1 cellular context compared by ENCODE assay signal in the genomic region with DNA sequence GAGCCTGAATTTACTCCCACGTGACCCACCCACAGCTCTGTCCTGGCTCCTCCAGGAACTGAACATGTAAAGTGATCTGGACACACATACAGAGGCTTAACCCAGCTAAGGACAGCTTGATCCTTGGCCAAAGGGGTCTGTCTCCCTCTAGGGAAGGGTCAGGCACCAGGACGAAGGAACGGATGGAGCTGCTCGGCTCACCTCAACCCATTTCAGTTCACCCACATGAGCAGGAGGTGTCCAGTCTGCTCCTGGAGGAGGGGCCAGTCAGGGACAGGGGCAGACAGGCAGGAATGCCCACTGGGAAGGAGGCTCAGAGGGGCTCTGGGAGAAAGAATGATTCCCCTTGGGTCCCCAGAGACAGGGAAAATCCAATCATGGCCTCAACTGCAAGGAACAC.
TF ChIP-seq lines count a peak whose summit lies in the region.

No MANE protein-coding gene starts in this region.

TF ChIP-seq in IMR-90, 13 proteins besides CTCF, POLR2A, EP300 and RAD21:
- no peak for TF ChIP-seq MAFK (IDR thresholded peaks at IDR 0.05; ENCODE audit: low read depth, low read length)
- TF ChIP-seq, protein P1, sequence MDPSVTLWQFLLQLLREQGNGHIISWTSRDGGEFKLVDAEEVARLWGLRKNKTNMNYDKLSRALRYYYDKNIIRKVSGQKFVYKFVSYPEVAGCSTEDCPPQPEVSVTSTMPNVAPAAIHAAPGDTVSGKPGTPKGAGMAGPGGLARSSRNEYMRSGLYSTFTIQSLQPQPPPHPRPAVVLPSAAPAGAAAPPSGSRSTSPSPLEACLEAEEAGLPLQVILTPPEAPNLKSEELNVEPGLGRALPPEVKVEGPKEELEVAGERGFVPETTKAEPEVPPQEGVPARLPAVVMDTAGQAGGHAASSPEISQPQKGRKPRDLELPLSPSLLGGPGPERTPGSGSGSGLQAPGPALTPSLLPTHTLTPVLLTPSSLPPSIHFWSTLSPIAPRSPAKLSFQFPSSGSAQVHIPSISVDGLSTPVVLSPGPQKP (IDR thresholded peaks at IDR 0.05; ENCODE audit: borderline replicate concordance, low read depth, low read length), result no peak
- no peak for TF ChIP-seq MAZ (IDR thresholded peaks at IDR 0.05; ENCODE audit: borderline replicate concordance, low read depth, low read length)
- no peak for TF ChIP-seq RFX5 (IDR thresholded peaks at IDR 0.05; ENCODE audit: low read depth, low read length)
- TF ChIP-seq, protein P2, sequence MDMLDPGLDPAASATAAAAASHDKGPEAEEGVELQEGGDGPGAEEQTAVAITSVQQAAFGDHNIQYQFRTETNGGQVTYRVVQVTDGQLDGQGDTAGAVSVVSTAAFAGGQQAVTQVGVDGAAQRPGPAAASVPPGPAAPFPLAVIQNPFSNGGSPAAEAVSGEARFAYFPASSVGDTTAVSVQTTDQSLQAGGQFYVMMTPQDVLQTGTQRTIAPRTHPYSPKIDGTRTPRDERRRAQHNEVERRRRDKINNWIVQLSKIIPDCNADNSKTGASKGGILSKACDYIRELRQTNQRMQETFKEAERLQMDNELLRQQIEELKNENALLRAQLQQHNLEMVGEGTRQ (IDR thresholded peaks at IDR 0.05; ENCODE audit: low read depth, low read length), result no peak
- no peak for TF ChIP-seq NFE2L2 (IDR thresholded peaks at IDR 0.05; ENCODE audit: low read depth, low read length)
- TF ChIP-seq MXI1 (IDR thresholded peaks at IDR 0.05; ENCODE audit: borderline replicate concordance, low read depth, low read length), result no peak
- TF ChIP-seq CHD1 (IDR thresholded peaks at IDR 0.05; ENCODE audit: low read depth, low read length), result no peak
- TF ChIP-seq SMC3 (IDR thresholded peaks at IDR 0.05; ENCODE audit: low read depth, low read length), result no peak
- TF ChIP-seq BHLHE40 (IDR thresholded peaks at IDR 0.05; ENCODE audit: low read depth, low read length), result no peak
- TF ChIP-seq RCOR1 (IDR thresholded peaks at IDR 0.05; ENCODE audit: insufficient replicate concordance, low read length), result no peak
- no peak for TF ChIP-seq FOS (IDR thresholded peaks at IDR 0.05; ENCODE audit: low read depth, low read length)
- TF ChIP-seq CEBPB (IDR thresholded peaks at IDR 0.05; ENCODE audit: low read depth, low read length), result no peak
